In genomic region chr3:17038141-17038540, GRCh38 we compare ENCODE assay signal across 25 cellular contexts.
"Had no signal": no experiment of that assay in that cellular context is flagged by ENCODE, and none has a peak within 500 bp of the region (broad histone marks: within the 10 kb centered on the region; RNA-seq: fewer than 3 reads in every experiment).

No MANE protein-coding gene starts in this region.

- H3K27me3 ChIP-seq: neural progenitor cell, neutrophil, right atrium auricular region, right lobe of liver, tibial nerve, uterus had no signal

- H3K4me3 ChIP-seq: left ventricle myocardium inferior, lung, neural progenitor cell, right atrium auricular region, right lobe of liver, smooth muscle cell, tibial nerve, uterus had no signal

- H3K36me3 ChIP-seq: neural progenitor cell, right atrium auricular region, tibial nerve, uterus had no signal

- H3K27ac ChIP-seq: neural progenitor cell, neutrophil, parathyroid adenoma, right lobe of liver, tibial nerve, uterus had no signal

- ATAC-seq: right lobe of liver; stimulated activated memory B cell treated with anti-CD40 and anti-IgM and Interleukin-4, amounts not matched to agents 10 μg/mL and 1 μg/mL and 100 μg/mL, for 72 hours had no signal

- H3K9me3 ChIP-seq: left ventricle myocardium inferior, neutrophil, right atrium auricular region, right lobe of liver, tibial nerve, uterus had no signal

- DNase-seq: hypothalamus; immature natural killer cell; kidney; left ventricle myocardium inferior; mesendoderm; naive B cell; natural killer cell; nephron progenitor cell; occipital lobe; right lobe of liver; stimulated activated CD4-positive, alpha-beta T cell treated with anti-CD3 and anti-CD28 coated beads, Interleukin-1b, Interleukin-23, amount 100 ng/mL, for 48 hours; stimulated activated CD4-positive, alpha-beta T cell treated with anti-CD3 and anti-CD28 coated beads, Interleukin-2, amount 100 ng/mL, for 48 hours; stimulated activated CD4-positive, alpha-beta T cell treated with anti-CD3 and anti-CD28 coated beads, Interleukin-4, amount 100 ng/mL, for 4 hours; stimulated activated CD8-positive, alpha-beta memory T cell treated with anti-CD3 and anti-CD28 coated beads, Interleukin-4, amount 100 ng/mL, for 48 hours; stimulated activated naive CD4-positive, alpha-beta T cell treated with Interleukin-2 at 50 U/mL for 16 hours; stimulated activated naive CD8-positive, alpha-beta T cell treated with anti-CD3 and anti-CD28 coated beads, Interleukin-15, amount 100 ng/mL, for 72 hours; uterus had no signal

- H3K4me1 ChIP-seq: neural progenitor cell, parathyroid adenoma, right lobe of liver, uterus had no signal
